In genomic region chr11:41400124-41400523, GRCh38 we compare ENCODE assay signal across 10 cellular contexts. TPM values are rescaled to one million over a fixed set of nuclear protein-coding genes. Genes with fewer than 3 reads are reported as not detected.
"Had no signal": no experiment of that assay in that cellular context is flagged by ENCODE, and none has a peak within 500 bp of the region (broad histone marks: within the 10 kb centered on the region; RNA-seq: fewer than 3 reads in every experiment).

No MANE protein-coding gene starts in this region.

- H3K4me3 ChIP-seq: GM23248, HAP-1 had no signal

- H3K9me3 ChIP-seq: HAP-1 had no signal

- H3K36me3 ChIP-seq: HAP-1 had no signal

- H3K27ac ChIP-seq: GM23248, HL-60 had no signal

- DNase-seq: GM23248, GOT3, H7, HFFc6, KBM-7 had no signal

- ATAC-seq: HCT116, HepG2 had no signal

RNA-seq across cellular contexts. Expression of gene LRRC4C, which starts 59.3 kb away (rescaled TPM):
- total RNA-seq: GM23248, HepG2, HFFc6, HT1080 had no signal
